Comparison of ENCODE assay signal across 6 cellular contexts in genomic region chr3:139110929-139111328, GRCh38.
DNase-seq lines count a peak whose midpoint lies in the region; ATAC-seq and TF ChIP-seq lines count a peak whose summit lies in the region.
"Not testable (repeated sequence)": the region's sequence is repeated elsewhere in the genome, so short reads cannot be mapped to it uniquely, and the experiment has no call there.

No MANE protein-coding gene starts in this region.

- H3K4me1 Mint-ChIP-seq in type B pancreatic cell (ENCODE audit: unreplicated experiment) = not testable (repeated sequence)

- DNase-seq in MM.1S = not testable (repeated sequence)
- peak; percentile 24 for DNase-seq in activated CD8-positive, alpha-beta memory T cell treated with anti-CD3 and anti-CD28 coated beads for 24 hours
- peak; percentile 4 for DNase-seq in colonic mucosa
- peak; percentile 16 for DNase-seq in lung (ENCODE audit: low spot score)
- DNase-seq in type B pancreatic cell (ENCODE audit: extremely low spot score, unreplicated experiment) = peak; percentile 8

- not testable (repeated sequence) for H3K9me3 Mint-ChIP-seq in type B pancreatic cell

- H3K9me3 ChIP-seq in MM.1S (replicated peaks; ENCODE audit: insufficient read depth, low read length); colonic mucosa; lung (ENCODE audit: control insufficient read depth in 2 of 2, insufficient read depth in 1 of 2, low read length in 1 of 2): not testable (repeated sequence)

- peak overlapping the region; percentile 32; the same call in 1 of the 2 replicates for H3K27ac ChIP-seq in MM.1S (ENCODE audit: low read length)
- H3K27ac ChIP-seq in VCaP = peak overlapping the region; percentile 68
- H3K27ac ChIP-seq in colonic mucosa; lung (ENCODE audit: low read depth in 1 of 2, low read length in 1 of 2): not testable (repeated sequence)

- H3K4me3 ChIP-seq in MM.1S (ENCODE audit: low read length); colonic mucosa; lung: not testable (repeated sequence)

- H3K27me3 Mint-ChIP-seq in type B pancreatic cell = peaks cover 49% of the 10 kb centered on the region

- intact Hi-C loops in colonic mucosa (cut with DNase I) = loop anchor here (2.0 kb wide), 2 partner anchors 92 to 218 kb away; no protein-coding TSS in a partner anchor

- H4K20me1 ChIP-seq in MM.1S (ENCODE audit: insufficient read depth, low read length) = not testable (repeated sequence)

- H3K4me1 ChIP-seq in MM.1S (ENCODE audit: low read length) = peaks cover 26% of the 10 kb centered on the region
- not testable (repeated sequence) for H3K4me1 ChIP-seq in colonic mucosa; lung (ENCODE audit: control insufficient read depth in 2 of 2, insufficient read depth in 2 of 2, low read length in 2 of 2)

- not testable (repeated sequence) for H3K4me3 Mint-ChIP-seq in type B pancreatic cell

- H3K36me3 ChIP-seq in MM.1S (replicated peaks; ENCODE audit: insufficient read depth, low read length); colonic mucosa; lung (ENCODE audit: control insufficient read depth in 2 of 2, insufficient read depth in 2 of 2, low read length in 2 of 2): not testable (repeated sequence)

- H3F3A ChIP-seq in MM.1S (ENCODE audit: insufficient read depth, low read length) = peaks cover 10% of the 10 kb centered on the region; the same call in 1 of the 2 replicates

- H3K36me3 Mint-ChIP-seq in type B pancreatic cell = not testable (repeated sequence)

- 73% methylated on average over 2 of the region's 2 CpGs for WGBS in lung, 2 donors

- ATAC-seq in lung (ENCODE audit: insufficient read depth, low FRiP score) = not testable (repeated sequence)

- H3K4me2 ChIP-seq in MM.1S (ENCODE audit: low read depth, low read length) = peak overlapping the region; percentile 64; the same call in 1 of the 2 replicates

- not testable (repeated sequence) for H3K27me3 ChIP-seq in MM.1S (replicated peaks; ENCODE audit: insufficient read depth, low read length); colonic mucosa; lung (ENCODE audit: control insufficient read depth, insufficient read depth)

- not testable (repeated sequence) for H3K9ac ChIP-seq in MM.1S (ENCODE audit: low read length); colonic mucosa (ENCODE audit: low read depth in 2 of 2, low read length in 2 of 2)

- H2AFZ ChIP-seq in MM.1S (ENCODE audit: low read length) = not testable (repeated sequence)

- H3K79me2 ChIP-seq in MM.1S (ENCODE audit: low read length) = not testable (repeated sequence)

- not testable (repeated sequence) for TF ChIP-seq CTCF in MM.1S (IDR thresholded peaks at IDR 0.05; ENCODE audit: low read length); VCaP (conservative IDR thresholded peaks at IDR 0.05); colonic mucosa (IDR thresholded peaks at IDR 0.05); lung (IDR thresholded peaks at IDR 0.05; ENCODE audit: control extremely low read depth, extremely low read depth); type B pancreatic cell (conservative IDR thresholded peaks at IDR 0.05)

- not testable (repeated sequence) for H3K9me2 ChIP-seq in MM.1S (replicated peaks; ENCODE audit: insufficient read depth, low read length)

- not testable (repeated sequence) for H3K27ac Mint-ChIP-seq in type B pancreatic cell
